1 cellular context compared by ENCODE assay signal in the genomic region with DNA sequence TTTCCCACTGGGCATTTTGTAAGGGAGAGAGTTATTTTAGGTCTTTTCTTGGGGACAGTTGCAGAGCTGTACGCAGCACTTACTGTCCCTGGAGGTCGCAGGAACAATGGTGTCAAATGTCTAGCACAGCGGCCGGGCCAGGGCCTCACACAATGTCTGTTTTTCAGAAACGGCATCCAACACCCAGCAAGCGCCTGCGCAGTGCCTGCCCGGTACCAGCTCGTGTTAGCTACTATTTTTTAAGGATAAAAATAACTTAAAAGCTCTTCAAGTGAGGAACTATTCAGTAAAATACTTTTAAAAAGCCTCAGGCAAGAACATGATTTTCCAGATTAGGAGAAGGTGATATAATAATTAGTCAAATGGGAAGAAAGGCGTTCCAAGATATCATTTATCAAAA.
TF ChIP-seq lines count a peak whose summit lies in the region.

No MANE protein-coding gene starts in this region.

TF ChIP-seq in GM12878, 131 proteins besides CTCF, POLR2A, EP300 and RAD21 (continued from another document):
- TF ChIP-seq, protein P1, sequence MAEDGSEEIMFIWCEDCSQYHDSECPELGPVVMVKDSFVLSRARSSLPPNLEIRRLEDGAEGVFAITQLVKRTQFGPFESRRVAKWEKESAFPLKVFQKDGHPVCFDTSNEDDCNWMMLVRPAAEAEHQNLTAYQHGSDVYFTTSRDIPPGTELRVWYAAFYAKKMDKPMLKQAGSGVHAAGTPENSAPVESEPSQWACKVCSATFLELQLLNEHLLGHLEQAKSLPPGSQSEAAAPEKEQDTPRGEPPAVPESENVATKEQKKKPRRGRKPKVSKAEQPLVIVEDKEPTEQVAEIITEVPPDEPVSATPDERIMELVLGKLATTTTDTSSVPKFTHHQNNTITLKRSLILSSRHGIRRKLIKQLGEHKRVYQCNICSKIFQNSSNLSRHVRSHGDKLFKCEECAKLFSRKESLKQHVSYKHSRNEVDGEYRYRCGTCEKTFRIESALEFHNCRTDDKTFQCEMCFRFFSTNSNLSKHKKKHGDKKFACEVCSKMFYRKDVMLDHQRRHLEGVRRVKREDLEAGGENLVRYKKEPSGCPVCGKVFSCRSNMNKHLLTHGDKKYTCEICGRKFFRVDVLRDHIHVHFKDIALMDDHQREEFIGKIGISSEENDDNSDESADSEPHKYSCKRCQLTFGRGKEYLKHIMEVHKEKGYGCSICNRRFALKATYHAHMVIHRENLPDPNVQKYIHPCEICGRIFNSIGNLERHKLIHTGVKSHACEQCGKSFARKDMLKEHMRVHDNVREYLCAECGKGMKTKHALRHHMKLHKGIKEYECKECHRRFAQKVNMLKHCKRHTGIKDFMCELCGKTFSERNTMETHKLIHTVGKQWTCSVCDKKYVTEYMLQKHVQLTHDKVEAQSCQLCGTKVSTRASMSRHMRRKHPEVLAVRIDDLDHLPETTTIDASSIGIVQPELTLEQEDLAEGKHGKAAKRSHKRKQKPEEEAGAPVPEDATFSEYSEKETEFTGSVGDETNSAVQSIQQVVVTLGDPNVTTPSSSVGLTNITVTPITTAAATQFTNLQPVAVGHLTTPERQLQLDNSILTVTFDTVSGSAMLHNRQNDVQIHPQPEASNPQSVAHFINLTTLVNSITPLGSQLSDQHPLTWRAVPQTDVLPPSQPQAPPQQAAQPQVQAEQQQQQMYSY (CRISPR knock-in tag; IDR thresholded peaks at IDR 0.05): no peak
- TF ChIP-seq GATAD2B (conservative IDR thresholded peaks at IDR 0.05; ENCODE audit: low read depth) (no peak), SIN3A (IDR thresholded peaks at IDR 0.05; ENCODE audit: low read depth, low read length) (no peak), ZBED1 (IDR thresholded peaks at IDR 0.05; ENCODE audit: borderline replicate concordance) (no peak), ESRRA (IDR thresholded peaks at IDR 0.05; ENCODE audit: low read length) (no peak), ZNF24 (IDR thresholded peaks at IDR 0.05) (no peak), ZSCAN29 (IDR thresholded peaks at IDR 0.05) (no peak)
- TF ChIP-seq, protein P2, sequence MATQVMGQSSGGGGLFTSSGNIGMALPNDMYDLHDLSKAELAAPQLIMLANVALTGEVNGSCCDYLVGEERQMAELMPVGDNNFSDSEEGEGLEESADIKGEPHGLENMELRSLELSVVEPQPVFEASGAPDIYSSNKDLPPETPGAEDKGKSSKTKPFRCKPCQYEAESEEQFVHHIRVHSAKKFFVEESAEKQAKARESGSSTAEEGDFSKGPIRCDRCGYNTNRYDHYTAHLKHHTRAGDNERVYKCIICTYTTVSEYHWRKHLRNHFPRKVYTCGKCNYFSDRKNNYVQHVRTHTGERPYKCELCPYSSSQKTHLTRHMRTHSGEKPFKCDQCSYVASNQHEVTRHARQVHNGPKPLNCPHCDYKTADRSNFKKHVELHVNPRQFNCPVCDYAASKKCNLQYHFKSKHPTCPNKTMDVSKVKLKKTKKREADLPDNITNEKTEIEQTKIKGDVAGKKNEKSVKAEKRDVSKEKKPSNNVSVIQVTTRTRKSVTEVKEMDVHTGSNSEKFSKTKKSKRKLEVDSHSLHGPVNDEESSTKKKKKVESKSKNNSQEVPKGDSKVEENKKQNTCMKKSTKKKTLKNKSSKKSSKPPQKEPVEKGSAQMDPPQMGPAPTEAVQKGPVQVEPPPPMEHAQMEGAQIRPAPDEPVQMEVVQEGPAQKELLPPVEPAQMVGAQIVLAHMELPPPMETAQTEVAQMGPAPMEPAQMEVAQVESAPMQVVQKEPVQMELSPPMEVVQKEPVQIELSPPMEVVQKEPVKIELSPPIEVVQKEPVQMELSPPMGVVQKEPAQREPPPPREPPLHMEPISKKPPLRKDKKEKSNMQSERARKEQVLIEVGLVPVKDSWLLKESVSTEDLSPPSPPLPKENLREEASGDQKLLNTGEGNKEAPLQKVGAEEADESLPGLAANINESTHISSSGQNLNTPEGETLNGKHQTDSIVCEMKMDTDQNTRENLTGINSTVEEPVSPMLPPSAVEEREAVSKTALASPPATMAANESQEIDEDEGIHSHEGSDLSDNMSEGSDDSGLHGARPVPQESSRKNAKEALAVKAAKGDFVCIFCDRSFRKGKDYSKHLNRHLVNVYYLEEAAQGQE (IDR thresholded peaks at IDR 0.05; ENCODE audit: low read depth, low read length): no peak
- TF ChIP-seq, protein P3, sequence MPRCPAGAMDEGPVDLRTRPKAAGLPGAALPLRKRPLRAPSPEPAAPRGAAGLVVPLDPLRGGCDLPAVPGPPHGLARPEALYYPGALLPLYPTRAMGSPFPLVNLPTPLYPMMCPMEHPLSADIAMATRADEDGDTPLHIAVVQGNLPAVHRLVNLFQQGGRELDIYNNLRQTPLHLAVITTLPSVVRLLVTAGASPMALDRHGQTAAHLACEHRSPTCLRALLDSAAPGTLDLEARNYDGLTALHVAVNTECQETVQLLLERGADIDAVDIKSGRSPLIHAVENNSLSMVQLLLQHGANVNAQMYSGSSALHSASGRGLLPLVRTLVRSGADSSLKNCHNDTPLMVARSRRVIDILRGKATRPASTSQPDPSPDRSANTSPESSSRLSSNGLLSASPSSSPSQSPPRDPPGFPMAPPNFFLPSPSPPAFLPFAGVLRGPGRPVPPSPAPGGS (IDR thresholded peaks at IDR 0.05; ENCODE audit: borderline replicate concordance, insufficient read depth, low read depth, low read length, poor library complexity, severe bottlenecking): no peak
